In the genomic region with DNA sequence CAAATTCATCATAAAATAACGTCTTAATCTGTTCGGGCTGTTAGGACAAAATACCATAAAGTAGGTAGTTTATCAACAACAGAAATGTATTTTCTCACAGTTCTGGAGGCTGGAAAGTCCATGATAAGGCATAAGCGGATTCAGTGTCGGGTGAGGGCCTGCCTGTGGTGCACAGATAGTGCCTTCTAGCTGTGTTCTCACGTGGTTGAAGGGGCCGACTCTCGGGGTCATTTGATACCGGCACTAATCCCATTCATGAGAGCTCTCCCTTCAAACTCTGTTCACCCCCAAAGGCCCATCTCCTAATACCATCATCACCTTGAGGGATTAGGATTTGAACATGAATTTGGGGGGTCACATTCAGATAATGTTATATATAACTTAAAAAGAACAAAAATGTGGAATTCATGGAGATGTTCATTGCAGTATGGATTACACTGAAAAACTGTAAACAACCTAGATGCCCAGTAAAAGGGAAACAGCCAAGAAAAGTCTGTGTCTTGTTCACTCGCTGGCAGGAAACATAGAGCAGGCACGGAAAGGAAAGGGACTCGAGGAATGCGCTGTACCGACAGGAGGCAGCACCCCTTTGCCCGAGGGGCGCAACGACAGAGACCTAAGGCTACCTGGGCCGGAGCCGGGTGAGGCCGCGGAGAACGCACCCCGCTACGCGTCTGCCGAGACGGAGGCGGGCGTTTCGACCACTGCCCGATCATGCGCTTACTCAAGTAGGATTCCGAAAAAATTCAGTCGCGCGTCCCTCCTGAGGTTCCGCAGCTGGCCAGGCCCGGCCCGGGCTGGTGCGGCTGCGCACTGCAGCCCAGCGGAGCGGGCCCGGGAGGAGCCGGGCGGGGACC, we compare ENCODE assay signal across 8 cellular contexts. TPM values are rescaled to one million over a fixed set of nuclear protein-coding genes. Genes with fewer than 3 reads are reported as not detected.
DNase-seq lines count a peak whose midpoint lies in the region; ATAC-seq and TF ChIP-seq lines count a peak whose summit lies in the region.

No MANE protein-coding gene starts in this region.

- H3K9me3 Mint-ChIP-seq in central memory CD8-positive, alpha-beta T cell: no peaks in the 10 kb centered on the region

- DNase-seq in AG08395 (ENCODE audit: low spot score): peak; percentile 100
- DNase-seq in NCI-H2171 (lab: John Stamatoyannopoulos, UW): peak; percentile 82
- peak; percentile 44 for DNase-seq in activated CD4-positive, CD25-positive, alpha-beta regulatory T cell treated with anti-CD3 and anti-CD28 coated beads, Interleukin-2, amount 50 U/mL, for 16 hours (ENCODE audit: low read depth, low spot score)
- DNase-seq in central memory CD8-positive, alpha-beta T cell (ENCODE audit: low spot score in 2 of 2): peak; percentile 50 to 51
- no peak for DNase-seq in kidney epithelial cell (ENCODE audit: low read depth)
- peak; percentile 48 to 62 for DNase-seq in stimulated activated CD4-positive, alpha-beta T cell treated with anti-CD3 and anti-CD28 coated beads, Interleukin-15, amount 100 ng/mL, for 48 hours (ENCODE audit: low read depth in 2 of 2)

- peak; percentile 69 for TF ChIP-seq POLR2A in GM18526 (IDR thresholded peaks at IDR 0.05; ENCODE audit: extremely low read depth, insufficient read length)

- peak overlapping the region; percentile 75 for H3K4me3 ChIP-seq in kidney epithelial cell (ENCODE audit: low read depth, low read length)

- peaks cover 24% of the 10 kb centered on the region for H3K4me1 Mint-ChIP-seq in central memory CD8-positive, alpha-beta T cell

- peak; percentile 47 for ATAC-seq in HG03060 (IDR thresholded peaks at IDR 0.05; ENCODE audit: low read depth, unreplicated experiment)
- peak; percentile 75 for ATAC-seq in central memory CD8-positive, alpha-beta T cell (replicated peaks; ENCODE audit: extremely low read depth, poor library complexity, severe bottlenecking)

- peak; percentile 89 for TF ChIP-seq CTCF in kidney epithelial cell (IDR thresholded peaks at IDR 0.05; ENCODE audit: insufficient read depth, low read length, poor library complexity, severe bottlenecking)

- peak overlapping the region; percentile 82 for H3K4me3 Mint-ChIP-seq in central memory CD8-positive, alpha-beta T cell

- peak overlapping the region; percentile 82 for H3K27ac Mint-ChIP-seq in central memory CD8-positive, alpha-beta T cell (ENCODE audit: low read depth)

- H3K27me3 ChIP-seq in kidney epithelial cell (ENCODE audit: control insufficient read depth, insufficient read depth, low read length): no peaks in the 10 kb centered on the region

- peaks cover 5% of the 10 kb centered on the region for H3K36me3 ChIP-seq in kidney epithelial cell (ENCODE audit: control insufficient read depth, insufficient read depth, low read length)

- H3K36me3 Mint-ChIP-seq in central memory CD8-positive, alpha-beta T cell (ENCODE audit: insufficient read depth): peaks cover 13% of the 10 kb centered on the region

- no peaks in the 10 kb centered on the region for H3K27me3 Mint-ChIP-seq in central memory CD8-positive, alpha-beta T cell

RNA-seq across cellular contexts. Expression of gene MAN2A2, which starts 1.1 kb away (rescaled TPM):
- 31.1 and 33.3 TPM in 2 replicates for total RNA-seq in kidney epithelial cell

RNA-seq across cellular contexts. Expression of gene FES, which starts 17.7 kb away (rescaled TPM):
- 15.1 and 15.6 TPM in 2 replicates for total RNA-seq in kidney epithelial cell

RNA-seq across cellular contexts. Expression of gene HDDC3, which starts 30.3 kb away (rescaled TPM):
- 20.0 and 24.4 TPM in 2 replicates for total RNA-seq in kidney epithelial cell

RNA-seq across cellular contexts. Expression of gene UNC45A, which starts 33.1 kb away (rescaled TPM):
- total RNA-seq in kidney epithelial cell: 50.1 and 62.7 TPM in 2 replicates

RNA-seq across cellular contexts. Expression of gene FURIN, which starts 33.6 kb away (rescaled TPM):
- 103 and 124 TPM in 2 replicates for total RNA-seq in kidney epithelial cell
